ENCODE assay signal across 8 cellular contexts in genomic region chr4:9153008-9153570, GRCh38. TPM values are rescaled to one million over a fixed set of nuclear protein-coding genes. Genes with fewer than 3 reads are reported as not detected.
DNase-seq lines count a peak whose midpoint lies in the region; ATAC-seq and TF ChIP-seq lines count a peak whose summit lies in the region.
"Not testable (repeated sequence)": the region's sequence is repeated elsewhere in the genome, so short reads cannot be mapped to it uniquely, and the experiment has no call there.

No MANE protein-coding gene starts in this region.

- intact Hi-C loops in activated CD4-positive, alpha-beta memory T cell treated with anti-CD3 and anti-CD28 coated beads for 36 hours (cut with micrococcal nuclease): loop anchor here (1.0 to 5.0 kb wide), 3 partner anchors 80 to 964 kb away; partner anchors contain the start of gene WDR1
- intact Hi-C loops in sciatic nerve (cut with DNase I); upper lobe of right lung (cut with DNase I): not testable (repeated sequence)

- peak overlapping the region; percentile 89 for H3K4me3 Mint-ChIP-seq in activated CD4-positive, alpha-beta memory T cell treated with anti-CD3 and anti-CD28 coated beads for 36 hours
- H3K4me3 Mint-ChIP-seq in chondrocyte (ENCODE audit: unreplicated experiment) (peak overlapping the region; percentile 67), immature natural killer cell (peak overlapping the region; percentile 97 to 100 (median 98))

- CTCF ChIA-PET in activated CD4-positive, alpha-beta memory T cell treated with anti-CD3 and anti-CD28 coated beads for 36 hours (lab: Charles Lee): not testable (repeated sequence)

- peak overlapping the region; percentile 90 for H3K27ac ChIP-seq in upper lobe of right lung

- not testable (repeated sequence) for H3K27me3 ChIP-seq in upper lobe of right lung

- not testable (repeated sequence) for H3K36me3 ChIP-seq in upper lobe of right lung

- DNase-seq in GM10266 (ENCODE audit: extremely low spot score): peak; percentile 62
- DNase-seq in NCI-H82 (lab: John Stamatoyannopoulos, UW): peak; percentile 92
- peak; percentile 98 for DNase-seq in activated CD4-positive, alpha-beta memory T cell treated with anti-CD3 and anti-CD28 coated beads for 36 hours
- peak; percentile 94 for DNase-seq in chondrocyte (ENCODE audit: low spot score)
- DNase-seq in immature natural killer cell: peak; percentile 97 to 98 (median 98)
- peak; percentile 99 for DNase-seq in sciatic nerve (ENCODE audit: low spot score)
- peak; percentile 99 for DNase-seq in upper lobe of right lung

- not testable (repeated sequence) for H3K9me3 ChIP-seq in upper lobe of right lung

- peaks cover 17% of the 10 kb centered on the region for H3K4me1 Mint-ChIP-seq in activated CD4-positive, alpha-beta memory T cell treated with anti-CD3 and anti-CD28 coated beads for 36 hours (ENCODE audit: low read depth)
- H3K4me1 Mint-ChIP-seq in chondrocyte (ENCODE audit: low read depth): not testable (repeated sequence)
- H3K4me1 Mint-ChIP-seq in immature natural killer cell: peaks cover 6 to 11% of the 10 kb centered on the region in 2 donors

- H3K36me3 Mint-ChIP-seq in activated CD4-positive, alpha-beta memory T cell treated with anti-CD3 and anti-CD28 coated beads for 36 hours; chondrocyte (ENCODE audit: low read depth); immature natural killer cell: not testable (repeated sequence)

- ATAC-seq in HG03520 (IDR thresholded peaks at IDR 0.05; ENCODE audit: unreplicated experiment): peak; percentile 65
- ATAC-seq in sciatic nerve: peak; percentile 100
- peak; percentile 100 for ATAC-seq in upper lobe of right lung

- not testable (repeated sequence) for H3K27me3 Mint-ChIP-seq in activated CD4-positive, alpha-beta memory T cell treated with anti-CD3 and anti-CD28 coated beads for 36 hours; chondrocyte (ENCODE audit: low read depth); immature natural killer cell (ENCODE audit: low read depth in 3 of 3)

- not testable (repeated sequence) for H3K9me3 Mint-ChIP-seq in activated CD4-positive, alpha-beta memory T cell treated with anti-CD3 and anti-CD28 coated beads for 36 hours; chondrocyte (ENCODE audit: low read depth); immature natural killer cell

- POLR2A ChIA-PET in activated CD4-positive, alpha-beta memory T cell treated with anti-CD3 and anti-CD28 coated beads for 36 hours (lab: Charles Lee): not testable (repeated sequence)

- H3K4me3 ChIP-seq in upper lobe of right lung: peak overlapping the region; percentile 76

- not testable (repeated sequence) for H3K4me1 ChIP-seq in upper lobe of right lung

- peak overlapping the region; percentile 98 for H3K27ac Mint-ChIP-seq in activated CD4-positive, alpha-beta memory T cell treated with anti-CD3 and anti-CD28 coated beads for 36 hours
- H3K27ac Mint-ChIP-seq in chondrocyte (ENCODE audit: unreplicated experiment): peak overlapping the region; percentile 41
- H3K27ac Mint-ChIP-seq in immature natural killer cell: peak overlapping the region; percentile 98 to 100 (median 100)

- TF ChIP-seq CTCF in GM10266 (IDR thresholded peaks at IDR 0.05; ENCODE audit: control insufficient read depth, insufficient read depth, low read depth, missing control alignments): not testable (repeated sequence)
- TF ChIP-seq CTCF in chondrocyte (IDR thresholded peaks at IDR 0.05) (peak; percentile 11), upper lobe of right lung (IDR thresholded peaks at IDR 0.05) (peak; percentile 4)

RNA-seq across cellular contexts. Expression of gene FAM90A26, which starts 17.1 kb away (rescaled TPM):
- not detected for total RNA-seq in activated CD4-positive, alpha-beta memory T cell treated with anti-CD3 and anti-CD28 coated beads for 36 hours
- total RNA-seq in chondrocyte (not detected in 3 replicates), sciatic nerve (not detected), upper lobe of right lung (not detected)
- not detected for polyA plus RNA-seq in immature natural killer cell

RNA-seq across cellular contexts. Expression of gene USP17L10, which starts 57.4 kb away (rescaled TPM):
- not detected for total RNA-seq in activated CD4-positive, alpha-beta memory T cell treated with anti-CD3 and anti-CD28 coated beads for 36 hours
- total RNA-seq in chondrocyte (not detected in 3 replicates), sciatic nerve (not detected), upper lobe of right lung (not detected)
- polyA plus RNA-seq in immature natural killer cell: not detected

Comparison
In these comparisons a context has a peak if more than half of its experiments do, and no peak if none do; other contexts are left out.
1. Peak in every context shown above with its lines: DNase-seq, ATAC-seq, H3K4me3 ChIP-seq and H3K27ac ChIP-seq.
2. H3K27ac Mint-ChIP-seq: peak in every context shown above with its lines; median percentile 100 in immature natural killer cell; 98 in activated CD4-positive, alpha-beta memory T cell treated with anti-CD3 and anti-CD28 coated beads for 36 hours; 41 in chondrocyte.